In the genomic region with DNA sequence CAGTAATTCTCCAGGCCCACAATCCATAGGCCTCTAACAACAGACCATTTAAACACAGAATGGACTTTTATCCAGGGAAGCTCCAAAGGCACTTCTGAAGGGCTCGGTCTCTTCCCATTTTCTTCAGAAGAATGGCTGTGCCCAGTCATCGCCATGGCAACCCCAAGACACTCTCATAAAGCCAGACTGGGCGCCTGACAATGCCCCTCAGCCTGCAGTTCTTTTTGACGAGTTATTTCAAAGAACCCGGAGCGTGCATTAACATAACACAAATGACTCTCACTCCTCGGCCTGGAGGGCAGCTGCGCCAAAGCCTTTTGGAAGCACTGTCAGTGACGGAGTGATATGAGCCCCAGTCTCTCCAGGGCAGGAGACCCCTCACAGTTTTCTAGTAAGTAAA, we compare ENCODE assay signal across 9 cellular contexts.
DNase-seq lines count a peak whose midpoint lies in the region; ATAC-seq and TF ChIP-seq lines count a peak whose summit lies in the region.
"Had no signal": no experiment of that assay in that cellular context is flagged by ENCODE, and none has a peak within 500 bp of the region (broad histone marks: within the 10 kb centered on the region; RNA-seq: fewer than 3 reads in every experiment).

No MANE protein-coding gene starts in this region.

- peak; percentile 33 for DNase-seq in G401 (ENCODE audit: low spot score)
- peak; percentile 15 for DNase-seq in RPMI7951 (ENCODE audit: low read depth)
- no peak for DNase-seq in immature natural killer cell
- DNase-seq in retina: peak; percentile 66
- no peak for DNase-seq in stimulated activated CD4-positive, alpha-beta T cell treated with anti-CD3 and anti-CD28 coated beads, Interleukin-12 subunit alpha, Interleukin-12 subunit beta, amount 100 ng/mL, for 4 hours
- no peak for DNase-seq in activated CD4-positive, alpha-beta T cell treated with anti-CD3 and anti-CD28 coated beads for 4 hours
- DNase-seq: activated T-cell treated with anti-CD3 and anti-CD28 coated beads, Interleukin-2, amount 50 U/mL, for 72 hours; DMS153 had no signal

- no peak for ATAC-seq in SK-N-SH treated with all-trans-retinoic acid at 6 μM for 48 hours
- ATAC-seq: activated T-cell treated with anti-CD3 and anti-CD28 coated beads, Interleukin-2, amount 50 U/mL, for 72 hours had no signal

- peak overlapping the region in 2 of 5 donors; percentile 42 to 76 for H3K4me3 Mint-ChIP-seq in immature natural killer cell
- H3K4me3 Mint-ChIP-seq: activated T-cell treated with anti-CD3 and anti-CD28 coated beads, Interleukin-2, amount 50 U/mL, for 72 hours had no signal

- peaks cover 46 to 57% (median 55%) of the 10 kb centered on the region in 3 donors for H3K27me3 Mint-ChIP-seq in immature natural killer cell (ENCODE audit: low read depth in 3 of 3)

- H3K36me3 Mint-ChIP-seq in immature natural killer cell: peaks cover 18 to 34% (median 32%) of the 10 kb centered on the region in 3 donors

- peaks cover 63 to 80% of the 10 kb centered on the region in 2 donors for H3K4me1 Mint-ChIP-seq in immature natural killer cell

- H3K9me3 Mint-ChIP-seq in immature natural killer cell: peaks cover 0 to 8% (median 0%) of the 10 kb centered on the region in 6 donors

- in situ Hi-C loops in G401 (cut with HindIII; ENCODE audit: low sequenced_read_pairs): no loop called here

- H3K27ac Mint-ChIP-seq in immature natural killer cell: peak overlapping the region; percentile 77 to 97 (median 92)

TF ChIP-seq in SK-N-SH treated with all-trans-retinoic acid at 6 μM for 48 hours, 23 proteins besides CTCF, POLR2A, EP300 and RAD21:
- no peak for TF ChIP-seq BACH2 (CRISPR knock-in tag; IDR thresholded peaks at IDR 0.05; ENCODE audit: borderline replicate concordance)
- no peak for TF ChIP-seq ZNF8 (CRISPR knock-in tag; IDR thresholded peaks at IDR 0.05)
- TF ChIP-seq, protein P1, sequence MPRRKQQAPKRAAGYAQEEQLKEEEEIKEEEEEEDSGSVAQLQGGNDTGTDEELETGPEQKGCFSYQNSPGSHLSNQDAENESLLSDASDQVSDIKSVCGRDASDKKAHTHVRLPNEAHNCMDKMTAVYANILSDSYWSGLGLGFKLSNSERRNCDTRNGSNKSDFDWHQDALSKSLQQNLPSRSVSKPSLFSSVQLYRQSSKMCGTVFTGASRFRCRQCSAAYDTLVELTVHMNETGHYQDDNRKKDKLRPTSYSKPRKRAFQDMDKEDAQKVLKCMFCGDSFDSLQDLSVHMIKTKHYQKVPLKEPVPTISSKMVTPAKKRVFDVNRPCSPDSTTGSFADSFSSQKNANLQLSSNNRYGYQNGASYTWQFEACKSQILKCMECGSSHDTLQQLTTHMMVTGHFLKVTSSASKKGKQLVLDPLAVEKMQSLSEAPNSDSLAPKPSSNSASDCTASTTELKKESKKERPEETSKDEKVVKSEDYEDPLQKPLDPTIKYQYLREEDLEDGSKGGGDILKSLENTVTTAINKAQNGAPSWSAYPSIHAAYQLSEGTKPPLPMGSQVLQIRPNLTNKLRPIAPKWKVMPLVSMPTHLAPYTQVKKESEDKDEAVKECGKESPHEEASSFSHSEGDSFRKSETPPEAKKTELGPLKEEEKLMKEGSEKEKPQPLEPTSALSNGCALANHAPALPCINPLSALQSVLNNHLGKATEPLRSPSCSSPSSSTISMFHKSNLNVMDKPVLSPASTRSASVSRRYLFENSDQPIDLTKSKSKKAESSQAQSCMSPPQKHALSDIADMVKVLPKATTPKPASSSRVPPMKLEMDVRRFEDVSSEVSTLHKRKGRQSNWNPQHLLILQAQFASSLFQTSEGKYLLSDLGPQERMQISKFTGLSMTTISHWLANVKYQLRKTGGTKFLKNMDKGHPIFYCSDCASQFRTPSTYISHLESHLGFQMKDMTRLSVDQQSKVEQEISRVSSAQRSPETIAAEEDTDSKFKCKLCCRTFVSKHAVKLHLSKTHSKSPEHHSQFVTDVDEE (CRISPR knock-in tag; IDR thresholded peaks at IDR 0.05): no peak

Comparison
In these comparisons a context has a peak if more than half of its experiments do, and no peak if none do; other contexts are left out.
1. DNase-seq: peak in G401 (single experiment), RPMI7951 (single experiment) and retina (single experiment); none in immature natural killer cell (0 of 3), stimulated activated CD4-positive, alpha-beta T cell treated with anti-CD3 and anti-CD28 coated beads, Interleukin-12 subunit alpha, Interleukin-12 subunit beta, amount 100 ng/mL, for 4 hours (single experiment) and activated CD4-positive, alpha-beta T cell treated with anti-CD3 and anti-CD28 coated beads for 4 hours (0 of 2).